Comparison of ENCODE assay signal across 8 cellular contexts in genomic region chr17:68435876-68436842, GRCh38.
DNase-seq lines count a peak whose midpoint lies in the region; ATAC-seq and TF ChIP-seq lines count a peak whose summit lies in the region.

No MANE protein-coding gene starts in this region.

- TF ChIP-seq CTCF in astrocyte of the cerebellum (IDR thresholded peaks at IDR 0.05; ENCODE audit: low read depth, low read length, missing control alignments) = peak; percentile 96

- in situ Hi-C loops in astrocyte of the cerebellum (cut with HindIII; ENCODE audit: low sequenced_read_pairs) = loop anchor here (25.0 kb wide), 1 partner anchor 174 kb away; no protein-coding TSS in a partner anchor

- ATAC-seq in HG02973 (IDR thresholded peaks at IDR 0.05; ENCODE audit: unreplicated experiment) = no peak

- DNase-seq in DMS 273 treated with DMSO at 0.1 percent for 48 hours (lab: John Stamatoyannopoulos, UW) = peak; percentile 45
- DNase-seq in HCEC 1CT = peak; percentile 77
- DNase-seq in NCI-H2081 (lab: John Stamatoyannopoulos, UW) = peak; percentile 79 to 82
- DNase-seq in T1000 (lab: John Stamatoyannopoulos, UW) = peak; percentile 66
- DNase-seq in astrocyte of the cerebellum (ENCODE audit: low read depth) = peak; percentile 71
- peak in 38 of 51 donors; percentile 3 to 78 (median 30) for DNase-seq in hypothalamus (lab: John Stamatoyannopoulos, UW)
- peak; percentile 66 to 82 for DNase-seq in stimulated activated CD4-positive, alpha-beta T cell treated with anti-CD3 and anti-CD28 coated beads, Interleukin-12 subunit alpha, Interleukin-12 subunit beta, amount 100 ng/mL, for 24 hours (ENCODE audit: low read depth in 2 of 2)

- H3K4me3 ChIP-seq in astrocyte of the cerebellum (ENCODE audit: low read depth, low read length) = no peak overlapping the region

Comparison
In these comparisons a context has a peak if more than half of its experiments do, and no peak if none do; other contexts are left out.
1. DNase-seq: peak in every context shown above with its lines; median percentile 80 in NCI-H2081; 77 in HCEC 1CT; 74 in stimulated activated CD4-positive, alpha-beta T cell treated with anti-CD3 and anti-CD28 coated beads, Interleukin-12 subunit alpha, Interleukin-12 subunit beta, amount 100 ng/mL, for 24 hours; 71 in astrocyte of the cerebellum; 66 in T1000; 45 in DMS 273 treated with DMSO at 0.1 percent for 48 hours; 30 in hypothalamus.